ENCODE assay signal across 10 cellular contexts in genomic region chr15:85750807-85751730, GRCh38. TPM values are rescaled to one million over a fixed set of nuclear protein-coding genes. Genes with fewer than 3 reads are reported as not detected.
DNase-seq lines count a peak whose midpoint lies in the region; ATAC-seq and TF ChIP-seq lines count a peak whose summit lies in the region.
"Had no signal": no experiment of that assay in that cellular context is flagged by ENCODE, and none has a peak within 500 bp of the region (broad histone marks: within the 10 kb centered on the region; RNA-seq: fewer than 3 reads in every experiment).

No MANE protein-coding gene starts in this region.

- H3K27me3 ChIP-seq in Panc1 (ENCODE audit: control insufficient read depth, insufficient read depth, low read length): no peaks in the 10 kb centered on the region
- no peaks in the 10 kb centered on the region for H3K27me3 ChIP-seq in lower lobe of right lung (ENCODE audit: low read depth)

- no peak overlapping the region for H3K4me3 Mint-ChIP-seq in stimulated activated naive CD8-positive, alpha-beta T cell treated with anti-CD3 and anti-CD28 coated beads, Interleukin-15, amount 100 ng/mL, for 72 hours

- H3K27ac ChIP-seq in Panc1 (ENCODE audit: low read length) (no peak overlapping the region), lower lobe of right lung (peak overlapping the region; percentile 73)

- TF ChIP-seq CTCF in Panc1 (IDR thresholded peaks at IDR 0.05) (no peak), lower lobe of right lung (IDR thresholded peaks at IDR 0.05) (no peak)

- H3K4me3 ChIP-seq in Panc1 (ENCODE audit: low read depth in 2 of 2, low read length in 2 of 2) (no peak overlapping the region), lower lobe of right lung (no peak overlapping the region)

- POLR2A ChIA-PET in Panc1 (lab: Charles Lee): no interaction called here

- DNase-seq in Panc1 (ENCODE audit: low read depth, low spot score): no peak
- DNase-seq in ecto neural progenitor cell (ENCODE audit: low spot score): peak; percentile 83
- no peak for DNase-seq in lower lobe of right lung
- DNase-seq in stimulated activated naive CD8-positive, alpha-beta T cell treated with anti-CD3 and anti-CD28 coated beads, Interleukin-15, amount 100 ng/mL, for 72 hours: no peak
- no peak for DNase-seq in stimulated activated CD4-positive, alpha-beta T cell treated with anti-CD3 and anti-CD28 coated beads, Interleukin-4, amount 100 ng/mL, for 24 hours
- DNase-seq in NCI-H2171 treated with DMSO at 0.1 percent for 48 hours (lab: John Stamatoyannopoulos, UW): no peak
- DNase-seq: activated CD4-positive, alpha-beta T cell treated with anti-CD3 and anti-CD28 coated beads for 48 hours; NCI-H524 treated with DMSO at 0.1 percent for 48 hours had no signal

- no TSS peak for BruUV-seq in Panc1 (replicated peaks; lab: Mats Ljungman, UMichigan)

- H3K4me1 Mint-ChIP-seq in stimulated activated naive CD8-positive, alpha-beta T cell treated with anti-CD3 and anti-CD28 coated beads, Interleukin-15, amount 100 ng/mL, for 72 hours: peaks cover 40% of the 10 kb centered on the region

- H3K9me3 Mint-ChIP-seq in stimulated activated naive CD8-positive, alpha-beta T cell treated with anti-CD3 and anti-CD28 coated beads, Interleukin-15, amount 100 ng/mL, for 72 hours: no peaks in the 10 kb centered on the region

- H3K4me1 ChIP-seq in Panc1 (ENCODE audit: control insufficient read depth, insufficient read depth, low read length) (peaks cover 4% of the 10 kb centered on the region; the same call in 1 of the 2 replicates), lower lobe of right lung (peaks cover 29% of the 10 kb centered on the region)

- intact Hi-C loops in Panc1 (cut with micrococcal nuclease; ENCODE audit: unreplicated experiment): no loop called here
- intact Hi-C loops in lower lobe of right lung (cut with DNase I): no loop called here

- in situ Hi-C loops in Panc1 (cut with HindIII; ENCODE audit: low pct_unique_long_range_greater_than_20kb, low sequenced_read_pairs): no loop called here

- peak overlapping the region; percentile 70 to 92 for H3K27ac Mint-ChIP-seq in stimulated activated naive CD8-positive, alpha-beta T cell treated with anti-CD3 and anti-CD28 coated beads, Interleukin-15, amount 100 ng/mL, for 72 hours

- H3K27me3 Mint-ChIP-seq in stimulated activated naive CD8-positive, alpha-beta T cell treated with anti-CD3 and anti-CD28 coated beads, Interleukin-15, amount 100 ng/mL, for 72 hours: no peaks in the 10 kb centered on the region

- ATAC-seq in Panc1 (peak; percentile 46), lower lobe of right lung (peak; percentile 24 to 29), HG03457 (IDR thresholded peaks at IDR 0.05; ENCODE audit: unreplicated experiment) (no peak), GM21390 (IDR thresholded peaks at IDR 0.05; ENCODE audit: unreplicated experiment) (no peak)
- peak; percentile 61 for ATAC-seq in stimulated activated naive CD8-positive, alpha-beta T cell treated with anti-CD3 and anti-CD28 coated beads, Interleukin-15, amount 100 ng/mL, for 72 hours

- no peaks in the 10 kb centered on the region for H3K9me3 ChIP-seq in Panc1 (ENCODE audit: control insufficient read depth, insufficient read depth, low read depth, low read length)
- H3K9me3 ChIP-seq in lower lobe of right lung: no peaks in the 10 kb centered on the region

- H3K36me3 ChIP-seq in Panc1 (ENCODE audit: control insufficient read depth, insufficient read depth, low read length) (no peaks in the 10 kb centered on the region), lower lobe of right lung (peaks cover 36% of the 10 kb centered on the region)

- CTCF ChIA-PET in Panc1 (lab: Charles Lee): no interaction called here

RNA-seq across cellular contexts. Expression of gene KLHL25, which starts 43.7 kb away (rescaled TPM):
- 7.0 TPM for total RNA-seq in Panc1 (2021; ENCODE audit: unreplicated experiment)
- polyA plus RNA-seq in Panc1 (2012; ENCODE audit: insufficient read length): 8.4 TPM
- 3.0 TPM for total RNA-seq in lower lobe of right lung

Comparison
In these comparisons a context has a peak if more than half of its experiments do, and no peak if none do; other contexts are left out.
1. ATAC-seq: peak in Panc1 (single experiment), lower lobe of right lung (2 of 2) and stimulated activated naive CD8-positive, alpha-beta T cell treated with anti-CD3 and anti-CD28 coated beads, Interleukin-15, amount 100 ng/mL, for 72 hours (single experiment); none in HG03457 (single experiment) and GM21390 (single experiment).